ENCODE assay signal across 16 cellular contexts in genomic region chr3:69403406-69403934, GRCh38.
"Had no signal": no experiment of that assay in that cellular context is flagged by ENCODE, and none has a peak within 500 bp of the region (broad histone marks: within the 10 kb centered on the region; RNA-seq: fewer than 3 reads in every experiment).

No MANE protein-coding gene starts in this region.

- H3K27ac Mint-ChIP-seq: activated naive CD8-positive, alpha-beta T cell treated with anti-CD3 and anti-CD28 coated beads for 36 hours; activated T-helper 1 cell treated with anti-CD3 and anti-CD28 coated beads, Interleukin-12 subunit alpha, Interleukin-12 subunit beta, Interleukin-2, Interleukin-4 antibody, amounts not matched to agents 30 ng/mL and 10 ng/mL and 1 ng/mL, durations not matched to agents 14 hours and 24 hours and 36 hours; brain; immature natural killer cell; naive thymus-derived CD8-positive, alpha-beta T cell had no signal

- H3K27ac ChIP-seq: suprapubic skin had no signal

- DNase-seq: activated CD4-positive, CD25-positive, alpha-beta regulatory T cell treated with anti-CD3 and anti-CD28 coated beads, Interleukin-2, amount 50 U/mL, for 72 hours; activated naive CD8-positive, alpha-beta T cell treated with anti-CD3 and anti-CD28 coated beads for 36 hours; amygdala; cortex of kidney; effector CD4-positive, alpha-beta T cell; foreskin melanocyte; immature natural killer cell; naive thymus-derived CD8-positive, alpha-beta T cell; right cardiac atrium; small intestine; stimulated activated CD4-positive, alpha-beta T cell treated with anti-CD3 and anti-CD28 coated beads, Interleukin-4, amount 100 ng/mL, for 4 hours; stimulated activated CD8-positive, alpha-beta memory T cell treated with anti-CD3 and anti-CD28 coated beads, Interleukin-4, amount 100 ng/mL, for 48 hours; stimulated activated naive CD8-positive, alpha-beta T cell treated with anti-CD3 and anti-CD28 coated beads, Interleukin-15, Interleukin-2, amounts not matched to agents 100 U/mL and 50 U/mL, for 24 hours had no signal

- H3K4me3 ChIP-seq: suprapubic skin had no signal

- H3K36me3 Mint-ChIP-seq: activated naive CD8-positive, alpha-beta T cell treated with anti-CD3 and anti-CD28 coated beads for 36 hours; immature natural killer cell; naive thymus-derived CD8-positive, alpha-beta T cell had no signal

- H3K36me3 ChIP-seq: suprapubic skin had no signal

- H3K4me1 Mint-ChIP-seq: activated naive CD8-positive, alpha-beta T cell treated with anti-CD3 and anti-CD28 coated beads for 36 hours; naive thymus-derived CD8-positive, alpha-beta T cell had no signal

- ATAC-seq: naive thymus-derived CD8-positive, alpha-beta T cell; right cardiac atrium; stimulated activated naive CD8-positive, alpha-beta T cell treated with anti-CD3 and anti-CD28 coated beads, Interleukin-15, Interleukin-2, amounts not matched to agents 100 U/mL and 50 U/mL, for 24 hours had no signal

- H3K27me3 Mint-ChIP-seq: brain had no signal

- H3K27me3 ChIP-seq: suprapubic skin had no signal

- H3K4me3 Mint-ChIP-seq: activated naive CD8-positive, alpha-beta T cell treated with anti-CD3 and anti-CD28 coated beads for 36 hours; activated T-helper 1 cell treated with anti-CD3 and anti-CD28 coated beads, Interleukin-12 subunit alpha, Interleukin-12 subunit beta, Interleukin-2, Interleukin-4 antibody, amounts not matched to agents 30 ng/mL and 10 ng/mL and 1 ng/mL, durations not matched to agents 14 hours and 24 hours and 36 hours; brain; immature natural killer cell; naive thymus-derived CD8-positive, alpha-beta T cell had no signal
